Comparison of ENCODE assay signal across 8 cellular contexts in genomic region chr19:14117668-14118164, GRCh38. TPM values are rescaled to one million over a fixed set of nuclear protein-coding genes. Genes with fewer than 3 reads are reported as not detected.
DNase-seq lines count a peak whose midpoint lies in the region; ATAC-seq and TF ChIP-seq lines count a peak whose summit lies in the region.

Gene PRKACA, minus strand, starts transcription at chr19:14117762. Its CDS starts 215 bp downstream, at chr19:14117547.

- H3K4me1 Mint-ChIP-seq in natural killer cell = peaks cover 27 to 36% of the 10 kb centered on the region in 2 donors

- H3K4me2 ChIP-seq in MM.1S (ENCODE audit: low read depth, low read length) = peak within 1 kb of the TSS; percentile 97

- peak within 1 kb of the TSS; percentile 66; the same call in 1 of the 2 replicates for H3K27ac ChIP-seq in MM.1S (ENCODE audit: low read length)

- peak; percentile 85 to 96 (median 88) for ATAC-seq in natural killer cell

- H4K20me1 ChIP-seq in MM.1S (ENCODE audit: insufficient read depth, low read length) = no peaks in the 10 kb centered on the region

- no peaks in the 10 kb centered on the region for H3K9me3 ChIP-seq in MM.1S (replicated peaks; ENCODE audit: insufficient read depth, low read length)

- H3K9ac ChIP-seq in MM.1S (ENCODE audit: low read length) = peak within 1 kb of the TSS; percentile 75

- intact Hi-C loops in natural killer cell (cut with micrococcal nuclease) = loop anchor here (1.0 to 5.0 kb wide), 3 partner anchors 19 to 35 kb away; partner anchors contain the start of genes ASF1B and SAMD1

- peaks cover 24% of the 10 kb centered on the region for H3F3A ChIP-seq in MM.1S (ENCODE audit: insufficient read depth, low read length)

- H3K9me3 Mint-ChIP-seq in natural killer cell = no peaks in the 10 kb centered on the region

- peak; percentile 99 for DNase-seq in ELR (ENCODE audit: low read depth)
- peak; percentile 99 for DNase-seq in HCEC 1CT
- peak; percentile 99 for DNase-seq in MM.1S
- DNase-seq in SHP77 treated with DMSO at 0.1 percent for 48 hours (lab: John Stamatoyannopoulos, UW) = peak; percentile 94
- peak; percentile 98 for DNase-seq in activated effector memory CD4-positive, alpha-beta T cell treated with Interleukin-2 at 50 U/mL for 16 hours
- peak; percentile 99 for DNase-seq in fibroblast of pulmonary artery (ENCODE audit: low read depth)
- DNase-seq in natural killer cell = peak; percentile 98
- DNase-seq in stimulated activated naive CD4-positive, alpha-beta T cell (lab: John Stamatoyannopoulos, UW) = peak; percentile 95 to 98 (median 97)

- no peak for TF ChIP-seq CTCF in MM.1S (IDR thresholded peaks at IDR 0.05; ENCODE audit: low read length)
- TF ChIP-seq CTCF in fibroblast of pulmonary artery (IDR thresholded peaks at IDR 0.05; ENCODE audit: low read length, missing control alignments) = no peak
- no peak for TF ChIP-seq CTCF in natural killer cell (IDR thresholded peaks at IDR 0.05)

- H3K27me3 Mint-ChIP-seq in natural killer cell (ENCODE audit: low read depth in 2 of 2) = no peaks in the 10 kb centered on the region

- H3K79me2 ChIP-seq in MM.1S (ENCODE audit: low read length) = peaks cover 41% of the 10 kb centered on the region

- H3K4me3 ChIP-seq in MM.1S (ENCODE audit: low read length) (peak within 1 kb of the TSS; percentile 92), fibroblast of pulmonary artery (replicated peaks; ENCODE audit: low read depth, low read length) (peak within 1 kb of the TSS; percentile 81)

- H3K27ac Mint-ChIP-seq in natural killer cell = peak within 1 kb of the TSS; percentile 94 to 97

- H2AFZ ChIP-seq in MM.1S (ENCODE audit: low read length) = peak within 1 kb of the TSS; percentile 57

- no peaks in the 10 kb centered on the region for H3K36me3 Mint-ChIP-seq in natural killer cell

- H3K4me1 ChIP-seq in MM.1S (ENCODE audit: low read length) = peaks cover 21% of the 10 kb centered on the region

- no peaks in the 10 kb centered on the region for H3K27me3 ChIP-seq in MM.1S (replicated peaks; ENCODE audit: insufficient read depth, low read length)

- H3K4me3 Mint-ChIP-seq in natural killer cell = peak within 1 kb of the TSS; percentile 97

- no peaks in the 10 kb centered on the region for H3K36me3 ChIP-seq in MM.1S (replicated peaks; ENCODE audit: insufficient read depth, low read length)

- no peaks in the 10 kb centered on the region for H3K9me2 ChIP-seq in MM.1S (replicated peaks; ENCODE audit: insufficient read depth, low read length)

RNA-seq across cellular contexts. Expression of gene PRKACA, which starts in this region (rescaled TPM):
- total RNA-seq in natural killer cell = 10 to 100 TPM; 68.6 to 71.8 (median 69.3) TPM

Comparison
In these comparisons a context has a peak if more than half of its experiments do, and no peak if none do; other contexts are left out.
1. Peak in every context shown above with its lines: DNase-seq, ATAC-seq, H3K4me3 ChIP-seq and H3K27ac ChIP-seq.